21 cellular contexts compared by ENCODE assay signal in the genomic region with DNA sequence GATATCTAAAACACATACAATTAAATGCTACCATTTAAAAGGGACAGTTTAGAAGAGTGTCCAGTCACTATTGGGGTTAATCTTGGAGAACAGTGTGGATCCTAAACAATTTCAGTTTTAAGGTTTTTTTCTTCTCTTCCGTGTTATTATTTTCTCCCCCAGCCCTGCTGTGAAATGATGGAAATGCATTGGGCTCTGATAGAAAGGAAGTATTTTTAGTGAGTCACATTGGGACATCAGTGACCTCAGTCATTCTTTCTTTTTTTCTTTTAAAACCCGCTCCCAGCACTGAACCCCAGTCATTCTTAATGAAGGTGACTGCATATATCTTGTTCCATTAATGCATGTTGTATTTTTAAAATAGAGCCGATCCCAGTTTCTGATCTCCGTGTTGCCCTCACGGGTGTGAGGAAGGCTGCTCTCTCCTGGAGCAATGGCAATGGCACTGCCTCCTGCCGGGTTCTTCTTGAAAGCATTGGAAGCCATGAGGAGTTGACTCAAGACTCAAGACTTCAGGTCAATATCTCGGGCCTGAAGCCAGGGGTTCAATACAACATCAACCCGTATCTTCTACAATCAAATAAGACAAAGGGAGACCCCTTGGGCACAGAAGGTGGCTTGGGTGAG.
"Had no signal": no experiment of that assay in that cellular context is flagged by ENCODE, and none has a peak within 500 bp of the region (broad histone marks: within the 10 kb centered on the region; RNA-seq: fewer than 3 reads in every experiment).

No MANE protein-coding gene starts in this region.

- H3K4me3 Mint-ChIP-seq: activated CD4-positive, alpha-beta memory T cell treated with anti-CD3 and anti-CD28 coated beads, Interleukin-2, amount 10 ng/mL, durations not matched to agents 7 days and 5 days; activated naive CD4-positive, alpha-beta T cell treated with anti-CD3 and anti-CD28 coated beads, Interleukin-2, amount 10 ng/mL, durations not matched to agents 7 days and 5 days; activated T-cell treated with anti-CD3 and anti-CD28 coated beads, Interleukin-2, amount 50 U/mL, for 4 hours; neural crest cell; T-cell had no signal

- H3K9me3 Mint-ChIP-seq: activated CD4-positive, alpha-beta memory T cell treated with anti-CD3 and anti-CD28 coated beads, Interleukin-2, amount 10 ng/mL, durations not matched to agents 7 days and 5 days; activated naive CD4-positive, alpha-beta T cell treated with anti-CD3 and anti-CD28 coated beads, Interleukin-2, amount 10 ng/mL, durations not matched to agents 7 days and 5 days; activated T-cell treated with anti-CD3 and anti-CD28 coated beads, Interleukin-2, amount 50 U/mL, for 4 hours; neural crest cell; T-cell had no signal

- H3K27me3 ChIP-seq: ascending aorta, cardiac muscle cell, dorsolateral prefrontal cortex, stomach, upper lobe of left lung had no signal

- H3K9me3 ChIP-seq: ascending aorta, prostate gland, stomach, upper lobe of left lung had no signal

- ATAC-seq: activated T-cell treated with anti-CD3 and anti-CD28 coated beads, Interleukin-2, amount 50 U/mL, for 4 hours; right cardiac atrium; SK-N-SH treated with all-trans-retinoic acid at 6 μM for 48 hours; T-cell had no signal

- H3K27ac ChIP-seq: ascending aorta, cardiac muscle cell, prostate gland, stomach, upper lobe of left lung had no signal

- H3K27me3 Mint-ChIP-seq: activated CD4-positive, alpha-beta memory T cell treated with anti-CD3 and anti-CD28 coated beads, Interleukin-2, amount 10 ng/mL, durations not matched to agents 7 days and 5 days; activated naive CD4-positive, alpha-beta T cell treated with anti-CD3 and anti-CD28 coated beads, Interleukin-2, amount 10 ng/mL, durations not matched to agents 7 days and 5 days; T-cell had no signal

- H3K27ac Mint-ChIP-seq: activated CD4-positive, alpha-beta memory T cell treated with anti-CD3 and anti-CD28 coated beads, Interleukin-2, amount 10 ng/mL, durations not matched to agents 7 days and 5 days; T-cell had no signal

- DNase-seq: activated CD4-positive, alpha-beta memory T cell treated with anti-CD3 and anti-CD28 coated beads, Interleukin-2, amount 10 ng/mL, durations not matched to agents 7 days and 5 days; activated CD4-positive, alpha-beta T cell treated with anti-CD3 and anti-CD28 coated beads for 48 hours; activated CD4-positive, CD25-positive, alpha-beta regulatory T cell; activated effector memory CD4-positive, alpha-beta T cell treated with Interleukin-2 at 50 U/mL for 16 hours; activated naive CD4-positive, alpha-beta T cell treated with anti-CD3 and anti-CD28 coated beads, Interleukin-2, amount 10 ng/mL, durations not matched to agents 7 days and 5 days; activated T-cell treated with anti-CD3 and anti-CD28 coated beads, Interleukin-2, amount 50 U/mL, for 4 hours; dorsolateral prefrontal cortex; foreskin melanocyte; glutamatergic neuron; hypothalamus; mammary epithelial cell; stimulated activated CD4-positive, alpha-beta T cell treated with anti-CD3 and anti-CD28 coated beads, Interleukin-2, amount 100 ng/mL, for 24 hours; stomach; T-cell; upper lobe of left lung had no signal

- H3K4me3 ChIP-seq: ascending aorta, cardiac muscle cell, dorsolateral prefrontal cortex, prostate gland, stomach, upper lobe of left lung had no signal

- H3K4me1 ChIP-seq: ascending aorta, prostate gland, stomach, upper lobe of left lung had no signal

- H3K4me1 Mint-ChIP-seq: activated naive CD4-positive, alpha-beta T cell treated with anti-CD3 and anti-CD28 coated beads, Interleukin-2, amount 10 ng/mL, durations not matched to agents 7 days and 5 days; T-cell had no signal

- H3K36me3 ChIP-seq: cardiac muscle cell, prostate gland had no signal
